ENCODE assay signal across 10 cellular contexts in genomic region chr1:168469690-168470089, GRCh38.
A peak's percentile ranks its signal among the peaks of the same experiment; 100 is the strongest.
DNase-seq lines count a peak whose midpoint lies in the region; ATAC-seq, FAIRE-seq and TF ChIP-seq lines count a peak whose summit lies in the region.
"Had no signal": no experiment of that assay in that cellular context is flagged by ENCODE, and none has a peak within 500 bp of the region (broad histone marks: within the 10 kb centered on the region; RNA-seq: fewer than 3 reads in every experiment).

No MANE protein-coding gene starts in this region.

- peaks cover 0 to 6% of the 10 kb centered on the region in 2 donors for H3K4me1 ChIP-seq in small intestine (ENCODE audit: control insufficient read depth in 2 of 2, insufficient read depth in 1 of 2, low read depth in 1 of 2, low read length in 1 of 2)

- WGBS in small intestine, 3 donors = 35 to 55% (median 51%) methylated on average over 6 of the region's 6 CpGs

- H3K4me3 ChIP-seq in fibroblast of pulmonary artery (replicated peaks; ENCODE audit: low read depth, low read length) (no peak overlapping the region), small intestine (ENCODE audit: low read depth in 1 of 2, low read length in 2 of 2) (no peak overlapping the region)

- ATAC-seq in GM21381 (IDR thresholded peaks at IDR 0.05; ENCODE audit: unreplicated experiment) = no peak

- no peak for FAIRE-seq in small intestine (lab: Jason Lieb, UNC)
- FAIRE-seq: TTC549 had no signal

- H3K27me3 ChIP-seq in small intestine (ENCODE audit: control insufficient read depth in 2 of 2, insufficient read depth in 2 of 2, low read length in 2 of 2) = no peaks in the 10 kb centered on the region

- peak overlapping the region; percentile 1 to 48 for H3K27ac ChIP-seq in small intestine (ENCODE audit: low read depth in 1 of 2, low read length in 1 of 2)
- H3K27ac ChIP-seq: C4-2B had no signal

- peak; percentile 7 for DNase-seq in activated T-cell treated with anti-CD3 and anti-CD28 coated beads for 1 hour (ENCODE audit: low read depth)
- no peak for DNase-seq in activated T-cell treated with anti-CD3 and anti-CD28 coated beads, Interleukin-2, amount 50 U/mL, for 1 hour
- DNase-seq in activated CD4-positive, alpha-beta T cell treated with anti-CD3 and anti-CD28 coated beads, Interleukin-2, amount 50 U/mL, for 1 hour = peak; percentile 7
- DNase-seq in fibroblast of pulmonary artery (ENCODE audit: low read depth) = peak; percentile 59
- peak; percentile 60 for DNase-seq in small intestine
- no peak for DNase-seq in RPMI8226
- no peak for DNase-seq in DMS153 (lab: John Stamatoyannopoulos, UW)

- H3K9me3 ChIP-seq in small intestine (ENCODE audit: control insufficient read depth, low read depth) = no peaks in the 10 kb centered on the region

- no peak for TF ChIP-seq CTCF in fibroblast of pulmonary artery (IDR thresholded peaks at IDR 0.05; ENCODE audit: low read length, missing control alignments)

- no peaks in the 10 kb centered on the region for H3K36me3 ChIP-seq in small intestine (ENCODE audit: control insufficient read depth in 2 of 2, insufficient read depth in 2 of 2, low read length in 2 of 2)

Comparison
In these comparisons a context has a peak if more than half of its experiments do, and no peak if none do; other contexts are left out.
1. DNase-seq: peak in activated T-cell treated with anti-CD3 and anti-CD28 coated beads for 1 hour (single experiment), activated CD4-positive, alpha-beta T cell treated with anti-CD3 and anti-CD28 coated beads, Interleukin-2, amount 50 U/mL, for 1 hour (single experiment), fibroblast of pulmonary artery (single experiment) and small intestine (single experiment); none in activated T-cell treated with anti-CD3 and anti-CD28 coated beads, Interleukin-2, amount 50 U/mL, for 1 hour (single experiment), RPMI8226 (single experiment) and DMS153 (single experiment).